Comparison of ENCODE assay signal across 8 cellular contexts in the genomic region with DNA sequence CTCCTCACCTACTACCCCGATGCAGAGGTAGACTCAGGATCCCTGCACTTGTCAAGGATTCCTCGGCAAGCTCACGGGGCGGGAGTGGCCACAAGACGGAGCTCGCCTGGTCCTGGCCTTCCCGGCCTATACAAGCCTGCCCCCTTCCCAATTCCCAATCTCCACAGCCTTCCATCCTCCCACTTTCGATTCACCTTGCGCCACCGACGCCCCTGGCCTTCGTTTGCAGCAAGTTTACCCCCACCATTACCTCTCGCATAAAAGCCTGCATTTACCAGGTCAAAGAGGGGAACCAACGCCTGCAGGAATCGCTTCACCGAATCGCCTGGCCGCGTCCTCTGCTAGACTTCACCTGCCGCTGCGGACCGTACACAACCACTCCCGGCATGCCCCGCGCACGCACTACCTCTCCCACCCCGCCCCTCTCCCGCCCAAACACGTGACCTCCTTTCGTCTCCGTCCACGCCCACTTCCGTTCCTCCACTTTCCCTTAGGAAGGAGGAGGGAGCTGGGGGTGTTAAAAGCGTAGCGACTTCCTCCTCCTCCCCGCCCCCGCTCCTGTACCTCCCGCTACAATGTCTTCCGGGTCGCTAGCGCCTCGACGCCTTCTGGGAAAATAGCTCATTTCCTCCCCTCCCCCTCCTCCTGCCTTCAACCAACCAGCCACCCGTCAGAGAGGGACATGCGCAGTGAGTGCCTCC. TPM values are rescaled to one million over a fixed set of nuclear protein-coding genes. Genes with fewer than 3 reads are reported as not detected.
DNase-seq lines count a peak whose midpoint lies in the region; ATAC-seq, FAIRE-seq and TF ChIP-seq lines count a peak whose summit lies in the region.

A gene (minus strand): TSS at position 380 of the 701 bp plus-strand sequence. CDS start 44,779 bp downstream, outside the sequence.

- TF ChIP-seq POLR2A in GM12891 (IDR thresholded peaks at IDR 0.05; ENCODE audit: low read depth, low read length) (peak; percentile 86), transverse colon (IDR thresholded peaks at IDR 0.05) (peak; percentile 88)

- H2BK12ac ChIP-seq in trophoblast cell (ENCODE audit: low read length) = no peak within 1 kb of the TSS

- H3K36me3 ChIP-seq in adipocyte (ENCODE audit: control insufficient read depth, insufficient read depth, low read length, severe bottlenecking) = no peaks in the 10 kb centered on the region
- H3K36me3 ChIP-seq in trophoblast cell (ENCODE audit: control insufficient read depth in 1 of 2, insufficient read depth in 2 of 2, low read length in 2 of 2) = no peaks in the 10 kb centered on the region
- H3K36me3 ChIP-seq in transverse colon = no peaks in the 10 kb centered on the region

- intact Hi-C loops in cardiac septum (cut with DNase I) = loop anchor here (1.0 kb wide), 1 partner anchor 625 kb away; no protein-coding TSS in a partner anchor
- intact Hi-C loops in transverse colon (cut with DNase I; ENCODE audit: low total_unique reads) = no loop called here

- peak within 1 kb of the TSS; percentile 90 for H2AFZ ChIP-seq in trophoblast cell (ENCODE audit: insufficient read depth, low read length, poor library complexity)

- peak within 1 kb of the TSS; percentile 3 for H2BK120ac ChIP-seq in trophoblast cell (ENCODE audit: insufficient read depth, low read length, poor library complexity)

- H3K14ac ChIP-seq in trophoblast cell (ENCODE audit: low read length) = peak within 1 kb of the TSS; percentile 40

- peak within 1 kb of the TSS; percentile 63 for H4K12ac ChIP-seq in trophoblast cell (ENCODE audit: low read depth, low read length)

- H3K27me3 ChIP-seq in adipocyte (replicated peaks; ENCODE audit: control insufficient read depth, insufficient read depth, low read length) = no peaks in the 10 kb centered on the region
- no peaks in the 10 kb centered on the region for H3K27me3 ChIP-seq in trophoblast cell (ENCODE audit: insufficient read depth, low read length)
- no peaks in the 10 kb centered on the region for H3K27me3 ChIP-seq in transverse colon

- in situ Hi-C loops in transverse colon (cut with MboI; ENCODE audit: low pct_ligation_motif_present in 1 of 4, low pct_unique_long_range_greater_than_20kb in 1 of 4, low sequenced_read_pairs in 3 of 4) = no loop called here

- H2AK5ac ChIP-seq in trophoblast cell (ENCODE audit: low read length) = no peak within 1 kb of the TSS

- peaks cover 8% of the 10 kb centered on the region for H3K79me2 ChIP-seq in trophoblast cell (ENCODE audit: control insufficient read depth, insufficient read depth, low read length, poor library complexity)

- peak within 1 kb of the TSS; percentile 76 for H4K91ac ChIP-seq in trophoblast cell (ENCODE audit: low read depth, low read length)

- H3K4me3 ChIP-seq in adipocyte (ENCODE audit: low read length) (peak within 1 kb of the TSS; percentile 89), trophoblast cell (ENCODE audit: low read depth, low read length) (peak within 1 kb of the TSS; percentile 96), transverse colon (peak within 1 kb of the TSS; percentile 65 to 92 (median 80))

- peak within 1 kb of the TSS; percentile 88 for H4K8ac ChIP-seq in trophoblast cell (ENCODE audit: low read depth, low read length)

- no CpG with 5 or more reads among the region's 45 CpGs for WGBS in trophoblast cell (ENCODE audit: extremely low coverage, insufficient coverage, insufficient read length)
- 0 to 1% methylated on average over 8 to 44 of the region's 45 CpGs for WGBS in transverse colon (ENCODE audit: low coverage in 1 of 2), 2 donors

- H3K27ac ChIP-seq in trophoblast cell (ENCODE audit: low read depth, low read length) (peak within 1 kb of the TSS; percentile 80), transverse colon (peak within 1 kb of the TSS; percentile 96 to 99 (median 98))

- H2BK5ac ChIP-seq in trophoblast cell (ENCODE audit: low read depth, low read length, poor library complexity) = peak within 1 kb of the TSS; percentile 44

- peak within 1 kb of the TSS; percentile 83 for H3K4me2 ChIP-seq in trophoblast cell (ENCODE audit: low read length)

- TF ChIP-seq CTCF in transverse colon (IDR thresholded peaks at IDR 0.05) = peak in 4 of 5 experiments; percentile 33 to 56 (median 36)

- DNase-seq in GM12891 (ENCODE audit: insufficient read length, low spot score) (peak; percentile 44), NCI-H1436 (lab: John Stamatoyannopoulos, UW) (peak; percentile 100), T follicular helper cell (ENCODE audit: low read depth) (peak; percentile 96), adipocyte (ENCODE audit: low read depth) (peak; percentile 100), cardiac septum (ENCODE audit: low spot score) (peak; percentile 99), trophoblast cell (peak; percentile 99), transverse colon (peak; percentile 99)

- peak; percentile 78 for ATAC-seq in HG02840 (IDR thresholded peaks at IDR 0.05; ENCODE audit: low FRiP score, unreplicated experiment)

- peaks cover 36% of the 10 kb centered on the region for H3K4me1 ChIP-seq in adipocyte (ENCODE audit: control insufficient read depth, insufficient read depth, low read length)
- H3K4me1 ChIP-seq in trophoblast cell (ENCODE audit: control insufficient read depth in 1 of 2, insufficient read depth in 2 of 2, low read length in 2 of 2) = no peaks in the 10 kb centered on the region
- peaks cover 3 to 52% (median 27%) of the 10 kb centered on the region in 4 donors for H3K4me1 ChIP-seq in transverse colon

- peak within 1 kb of the TSS; percentile 96 for H3K9ac ChIP-seq in adipocyte (ENCODE audit: low read length)
- H3K9ac ChIP-seq in trophoblast cell (ENCODE audit: low read length) = peak within 1 kb of the TSS; percentile 84

- FAIRE-seq in GM12891 (lab: Jason Lieb, UNC) = peak; percentile 99

- H3K23ac ChIP-seq in trophoblast cell (ENCODE audit: low read length) = no peak within 1 kb of the TSS

- H3K79me1 ChIP-seq in trophoblast cell (ENCODE audit: low read length) = peaks cover 8% of the 10 kb centered on the region

- H3K4ac ChIP-seq in trophoblast cell (ENCODE audit: low read depth, low read length) = peak within 1 kb of the TSS; percentile 37

- peak within 1 kb of the TSS; percentile 34 for H3K18ac ChIP-seq in trophoblast cell (ENCODE audit: low read length)

- TF ChIP-seq EP300 in transverse colon (IDR thresholded peaks at IDR 0.05; ENCODE audit: low read depth) = peak; percentile 51

- H3K9me3 ChIP-seq in adipocyte (ENCODE audit: control insufficient read depth, low read length) (no peaks in the 10 kb centered on the region), trophoblast cell (ENCODE audit: insufficient read depth, low read depth, low read length) (no peaks in the 10 kb centered on the region), transverse colon (no peaks in the 10 kb centered on the region)

TF ChIP-seq in GM12891, 5 proteins besides CTCF, POLR2A, EP300 and RAD21:
- no peak for TF ChIP-seq PAX5 (IDR thresholded peaks at IDR 0.05; ENCODE audit: insufficient read depth, low read length, severe bottlenecking)
- peak; percentile 78 for TF ChIP-seq SPI1 (IDR thresholded peaks at IDR 0.05; ENCODE audit: low read depth, low read length)
- peak; percentile 78 for TF ChIP-seq POLR2AphosphoS5 (IDR thresholded peaks at IDR 0.05; ENCODE audit: low read depth, low read length)
- peak; percentile 54 for TF ChIP-seq TAF1 (IDR thresholded peaks at IDR 0.05; ENCODE audit: low read depth, low read length)

RNA-seq across cellular contexts. Expression of the gene that starts here (rescaled TPM):
- polyA plus RNA-seq in GM12891 (2012; ENCODE audit: low read depth, missing spikeins) = 26.9 TPM
- total RNA-seq in cardiac septum (35.1 TPM), transverse colon (10 to 100 TPM in 3 of 4 donors, 1 to 10 TPM in 1; 5.2 to 65.3 (median 50.1) TPM)
- polyA plus RNA-seq in trophoblast cell (2013) = 41.7 and 45.6 TPM in 2 replicates

Comparison
In these comparisons a context has a peak if more than half of its experiments do, and no peak if none do; other contexts are left out.
1. Peak in every context shown above with its lines: DNase-seq, ATAC-seq, H3K4me3 ChIP-seq and H3K27ac ChIP-seq.
2. DNase-seq: peak in every context shown above with its lines; median percentile 100 in NCI-H1436; 100 in adipocyte; 99 in cardiac septum; 99 in trophoblast cell; 99 in transverse colon; 96 in T follicular helper cell; 44 in GM12891.